Comparison of ENCODE assay signal across 2 cellular contexts in the genomic region with DNA sequence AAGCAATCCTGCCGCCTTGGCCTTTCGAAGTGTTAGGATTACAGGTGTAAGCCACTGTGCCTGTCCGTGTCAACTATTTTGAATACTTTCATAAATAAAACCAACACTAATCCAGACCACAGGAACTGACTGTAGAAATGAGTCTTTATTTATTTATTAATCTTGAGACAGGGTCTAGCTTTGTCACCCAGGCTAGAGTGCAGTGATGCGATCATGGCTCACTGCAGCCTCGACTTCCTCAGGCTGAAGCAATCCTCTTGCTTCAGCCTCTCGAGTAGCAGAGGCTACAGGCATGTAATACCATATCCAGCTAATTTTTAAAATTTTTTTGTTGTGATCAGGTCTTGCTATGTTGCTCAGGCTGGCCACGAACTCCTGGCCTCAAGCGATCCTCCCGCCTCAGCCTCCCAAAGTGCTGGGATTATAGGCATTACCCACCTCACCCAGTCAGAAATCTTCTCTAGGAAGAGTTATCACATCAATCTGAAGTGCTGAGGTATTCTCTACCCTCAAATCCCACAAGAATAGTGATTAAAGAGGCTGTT.
TF ChIP-seq lines count a peak whose summit lies in the region.

No MANE protein-coding gene starts in this region.

TF ChIP-seq in IMR-90, 13 proteins besides CTCF, POLR2A, EP300 and RAD21:
- TF ChIP-seq CEBPB (IDR thresholded peaks at IDR 0.05; ENCODE audit: low read depth, low read length) = peak; percentile 39; the same call in 1 of the 2 replicates
- TF ChIP-seq, protein P1, sequence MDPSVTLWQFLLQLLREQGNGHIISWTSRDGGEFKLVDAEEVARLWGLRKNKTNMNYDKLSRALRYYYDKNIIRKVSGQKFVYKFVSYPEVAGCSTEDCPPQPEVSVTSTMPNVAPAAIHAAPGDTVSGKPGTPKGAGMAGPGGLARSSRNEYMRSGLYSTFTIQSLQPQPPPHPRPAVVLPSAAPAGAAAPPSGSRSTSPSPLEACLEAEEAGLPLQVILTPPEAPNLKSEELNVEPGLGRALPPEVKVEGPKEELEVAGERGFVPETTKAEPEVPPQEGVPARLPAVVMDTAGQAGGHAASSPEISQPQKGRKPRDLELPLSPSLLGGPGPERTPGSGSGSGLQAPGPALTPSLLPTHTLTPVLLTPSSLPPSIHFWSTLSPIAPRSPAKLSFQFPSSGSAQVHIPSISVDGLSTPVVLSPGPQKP (IDR thresholded peaks at IDR 0.05; ENCODE audit: borderline replicate concordance, low read depth, low read length) = no peak
- TF ChIP-seq BHLHE40 (IDR thresholded peaks at IDR 0.05; ENCODE audit: low read depth, low read length) = no peak
- no peak for TF ChIP-seq NFE2L2 (IDR thresholded peaks at IDR 0.05; ENCODE audit: low read depth, low read length)

TF ChIP-seq in K562, 482 proteins besides CTCF, POLR2A, EP300 and RAD21:
- peak; percentile 23; the same call in 1 of the 2 replicates for TF ChIP-seq SOX6 (IDR thresholded peaks at IDR 0.05)
- no peak for TF ChIP-seq SIX5 (IDR thresholded peaks at IDR 0.05; ENCODE audit: borderline replicate concordance in 1 of 2, insufficient read depth in 1 of 2, low read depth in 1 of 2, low read length in 2 of 2)
TF ChIP-seq in K562: peak in this region for 1.
